Comparison of ENCODE assay signal across 21 cellular contexts in genomic region chr1:64569376-64569775, GRCh38.
A peak's percentile ranks its signal among the peaks of the same experiment; 100 is the strongest.
DNase-seq lines count a peak whose midpoint lies in the region; ATAC-seq and TF ChIP-seq lines count a peak whose summit lies in the region.
"Had no signal": no experiment of that assay in that cellular context is flagged by ENCODE, and none has a peak within 500 bp of the region (broad histone marks: within the 10 kb centered on the region; RNA-seq: fewer than 3 reads in every experiment).

No MANE protein-coding gene starts in this region.

- peak overlapping the region in 8 of 11 experiments; percentile 4 to 71 (median 52); a peak in 12 of 22 replicates for H3K4me2 ChIP-seq in BLaER1 treated with 17β-estradiol and CSF1 and Interleukin-3, amounts not matched to agents 10 nM and 100 nM
- H3K4me2 ChIP-seq: A549 had no signal

- TF ChIP-seq EP300 in esophagus muscularis mucosa (IDR thresholded peaks at IDR 0.05) = no peak

- no peaks in the 10 kb centered on the region for H4K20me1 ChIP-seq in BLaER1 treated with 17β-estradiol and CSF1 and Interleukin-3, amounts not matched to agents 10 nM and 100 nM

- intact Hi-C loops in esophagus muscularis mucosa (cut with DNase I) = no loop called here

- DNase-seq in NB4 (ENCODE audit: low read depth) (peak; percentile 4), astrocyte of the hippocampus (ENCODE audit: low read depth, low spot score) (peak; percentile 22), lung (ENCODE audit: low spot score) (peak; percentile 30), DMS53 treated with DMSO at 0.1 percent for 48 hours (lab: John Stamatoyannopoulos, UW; ENCODE audit: unreplicated experiment) (no peak), esophagus muscularis mucosa (ENCODE audit: extremely low spot score) (no peak)
- DNase-seq: activated CD4-positive, alpha-beta T cell treated with anti-CD3 and anti-CD28 coated beads for 4 hours; activated CD8-positive, alpha-beta memory T cell treated with anti-CD3 and anti-CD28 coated beads for 24 hours; activated T-cell treated with anti-CD3 and anti-CD28 coated beads, Interleukin-2, amount 50 U/mL, for 1 hour; cortex of kidney; DND-41; NCI-H2029 treated with DMSO at 0.1 percent for 48 hours; NCI-H2227 treated with DMSO at 0.1 percent for 48 hours; NCI-H774; PC-3; Right ventricle myocardium superior; trophoblast cell had no signal

- H3K36me3 ChIP-seq in BLaER1 treated with 17β-estradiol and CSF1 and Interleukin-3, amounts not matched to agents 10 nM and 100 nM = peaks cover 0 to 6% (median 4%) of the 10 kb centered on the region in 11 experiments; a peak in 4 of 22 replicates
- H3K36me3 ChIP-seq in lung (ENCODE audit: control insufficient read depth in 2 of 2, insufficient read depth in 2 of 2, low read length in 2 of 2) (no peaks in the 10 kb centered on the region), esophagus muscularis mucosa (no peaks in the 10 kb centered on the region)

- no peaks in the 10 kb centered on the region for H3K27me3 ChIP-seq in BLaER1 treated with 17β-estradiol and CSF1 and Interleukin-3, amounts not matched to agents 10 nM and 100 nM
- H3K27me3 ChIP-seq in lung (ENCODE audit: control insufficient read depth, insufficient read depth) (no peaks in the 10 kb centered on the region), esophagus muscularis mucosa (no peaks in the 10 kb centered on the region)

- TF ChIP-seq POLR2A in NB4 (IDR thresholded peaks at IDR 0.05; ENCODE audit: extremely low read depth, insufficient read length) (no peak), esophagus muscularis mucosa (IDR thresholded peaks at IDR 0.05; ENCODE audit: low read depth) (no peak)

- H3K27ac ChIP-seq in BLaER1 treated with 17β-estradiol and CSF1 and Interleukin-3, amounts not matched to agents 10 nM and 100 nM = 0 out of 22 replicates have a peak overlapping the region, but pooled peaks of 1 of the 11 experiments have one; percentile 23
- H3K27ac ChIP-seq in lung (ENCODE audit: low read depth in 1 of 2, low read length in 1 of 2) (no peak overlapping the region), esophagus muscularis mucosa (replicated peaks in 1 of 4) (no peak overlapping the region)
- H3K27ac ChIP-seq: A549 had no signal

- H3K4me3 ChIP-seq in BLaER1 treated with 17β-estradiol and CSF1 and Interleukin-3, amounts not matched to agents 10 nM and 100 nM = no peak overlapping the region
- H3K4me3 ChIP-seq in NB4 (ENCODE audit: low read depth, low read length) = no peak overlapping the region
- no peak overlapping the region for H3K4me3 ChIP-seq in lung
- H3K4me3 ChIP-seq in esophagus muscularis mucosa = no peak overlapping the region
- H3K4me3 ChIP-seq: A549 had no signal

- peaks cover 0 to 14% (median 12%) of the 10 kb centered on the region in 10 experiments; a peak in 14 of 20 replicates for H3K4me1 ChIP-seq in BLaER1 treated with 17β-estradiol and CSF1 and Interleukin-3, amounts not matched to agents 10 nM and 100 nM
- H3K4me1 ChIP-seq in lung (ENCODE audit: control insufficient read depth in 2 of 2, insufficient read depth in 2 of 2, low read length in 2 of 2) (peaks cover 0 to 7% of the 10 kb centered on the region in 2 donors), esophagus muscularis mucosa (peaks cover 0 to 9% (median 6%) of the 10 kb centered on the region in 4 donors)
- H3K4me1 ChIP-seq: A549 had no signal

- peaks cover 0 to 4% (median 0%) of the 10 kb centered on the region in 11 experiments; a peak in 1 of 22 replicates for H3K9me3 ChIP-seq in BLaER1 treated with 17β-estradiol and CSF1 and Interleukin-3, amounts not matched to agents 10 nM and 100 nM (replicated peaks in 1 of 11)
- H3K9me3 ChIP-seq in lung (ENCODE audit: control insufficient read depth in 2 of 2, insufficient read depth in 1 of 2, low read length in 1 of 2) = no peaks in the 10 kb centered on the region
- H3K9me3 ChIP-seq in esophagus muscularis mucosa = no peaks in the 10 kb centered on the region
- H3K9me3 ChIP-seq: A549 had no signal

- WGBS in lung, 2 donors = 19 to 60% methylated on average over 4 of the region's 4 CpGs
- 64% methylated on average over 4 of the region's 4 CpGs for WGBS in esophagus muscularis mucosa

- no peak overlapping the region for H3K9ac ChIP-seq in BLaER1 treated with 17β-estradiol and CSF1 and Interleukin-3, amounts not matched to agents 10 nM and 100 nM

- ATAC-seq in lung (ENCODE audit: insufficient read depth, low FRiP score) = no peak
- ATAC-seq in GM18502 (IDR thresholded peaks at IDR 0.05; ENCODE audit: poor library complexity, unreplicated experiment) = no peak
- ATAC-seq in GM18517 (IDR thresholded peaks at IDR 0.05; ENCODE audit: unreplicated experiment) = no peak
- ATAC-seq: A549, HepG2, PC-3 had no signal

- TF ChIP-seq CTCF in NB4 (IDR thresholded peaks at IDR 0.05; ENCODE audit: low read depth, low read length) (no peak), lung (IDR thresholded peaks at IDR 0.05; ENCODE audit: control extremely low read depth, extremely low read depth) (no peak), esophagus muscularis mucosa (IDR thresholded peaks at IDR 0.05) (no peak)

Comparison
In these comparisons a context has a peak if more than half of its experiments do, and no peak if none do; other contexts are left out.
1. DNase-seq: peak in NB4 (single experiment), astrocyte of the hippocampus (single experiment) and lung (single experiment); none in DMS53 treated with DMSO at 0.1 percent for 48 hours (single experiment) and esophagus muscularis mucosa (single experiment).